ENCODE assay signal across 1 cellular context in genomic region chr19:8573316-8573715, GRCh38.
TF ChIP-seq lines count a peak whose summit lies in the region.

No MANE protein-coding gene starts in this region.

TF ChIP-seq in IMR-90, 13 proteins besides CTCF, POLR2A, EP300 and RAD21:
- TF ChIP-seq MAZ (IDR thresholded peaks at IDR 0.05; ENCODE audit: borderline replicate concordance, low read depth, low read length): no peak
TF ChIP-seq in IMR-90: peak in this region for 0.
